ENCODE assay signal across 7 cellular contexts in genomic region chr2:227473019-227473461, GRCh38. TPM values are rescaled to one million over a fixed set of nuclear protein-coding genes. Genes with fewer than 3 reads are reported as not detected.
DNase-seq lines count a peak whose midpoint lies in the region; ATAC-seq, FAIRE-seq and TF ChIP-seq lines count a peak whose summit lies in the region.

No MANE protein-coding gene starts in this region.

- H3K4me1 Mint-ChIP-seq in nephron progenitor cell = peaks cover 19% of the 10 kb centered on the region

- peaks cover 11% of the 10 kb centered on the region for H3K4me1 ChIP-seq in colonic mucosa

- H3K9me3 ChIP-seq in colonic mucosa = no peaks in the 10 kb centered on the region

- FAIRE-seq in GM19239 (lab: Jason Lieb, UNC) = peak; percentile 66

- H3K27me3 Mint-ChIP-seq in nephron progenitor cell (ENCODE audit: low read depth, poor library complexity) = no peaks in the 10 kb centered on the region

- DNase-seq in GM19239 (ENCODE audit: insufficient read length, low spot score) (no peak), NCI-H510A (lab: John Stamatoyannopoulos, UW) (peak; percentile 82), colonic mucosa (no peak), nephron progenitor cell (no peak), cerebellar cortex (ENCODE audit: low spot score) (no peak)
- DNase-seq in stimulated activated CD4-positive, alpha-beta T cell treated with anti-CD3 and anti-CD28 coated beads, Interleukin-4, amount 100 ng/mL, for 24 hours = no peak

- no peaks in the 10 kb centered on the region for H3K36me3 ChIP-seq in colonic mucosa

- TF ChIP-seq CTCF in colonic mucosa (IDR thresholded peaks at IDR 0.05) (no peak), nephron progenitor cell (IDR thresholded peaks at IDR 0.05) (no peak)

- intact Hi-C loops in colonic mucosa (cut with DNase I) = loop anchor here (5.0 to 10.0 kb wide), 2 partner anchors 61 to 292 kb away; no protein-coding TSS in a partner anchor

- no peaks in the 10 kb centered on the region for H3K36me3 Mint-ChIP-seq in nephron progenitor cell (ENCODE audit: low read depth)

- H3K9me3 Mint-ChIP-seq in nephron progenitor cell = no peaks in the 10 kb centered on the region

- ATAC-seq in HG03469 (IDR thresholded peaks at IDR 0.05; ENCODE audit: unreplicated experiment) = no peak

- no peaks in the 10 kb centered on the region for H3K27me3 ChIP-seq in colonic mucosa

- H3K4me3 Mint-ChIP-seq in nephron progenitor cell = peak overlapping the region; percentile 89

- H3K27ac ChIP-seq in colonic mucosa = peak overlapping the region; percentile 90

- H3K4me3 ChIP-seq in colonic mucosa = peak overlapping the region; percentile 92

- no peak overlapping the region for H3K27ac Mint-ChIP-seq in nephron progenitor cell

- H3K9ac ChIP-seq in colonic mucosa (ENCODE audit: low read depth in 2 of 2, low read length in 2 of 2) = peak overlapping the region; percentile 26 to 45

RNA-seq across cellular contexts. Expression of gene AGFG1, which starts 1.1 kb away (rescaled TPM):
- 100 to 1,000 TPM in 1 of 2 donors, 10 to 100 TPM in 1; 83.3 to 101 TPM for total RNA-seq in colonic mucosa
